Comparison of ENCODE assay signal across 27 cellular contexts in the genomic region with DNA sequence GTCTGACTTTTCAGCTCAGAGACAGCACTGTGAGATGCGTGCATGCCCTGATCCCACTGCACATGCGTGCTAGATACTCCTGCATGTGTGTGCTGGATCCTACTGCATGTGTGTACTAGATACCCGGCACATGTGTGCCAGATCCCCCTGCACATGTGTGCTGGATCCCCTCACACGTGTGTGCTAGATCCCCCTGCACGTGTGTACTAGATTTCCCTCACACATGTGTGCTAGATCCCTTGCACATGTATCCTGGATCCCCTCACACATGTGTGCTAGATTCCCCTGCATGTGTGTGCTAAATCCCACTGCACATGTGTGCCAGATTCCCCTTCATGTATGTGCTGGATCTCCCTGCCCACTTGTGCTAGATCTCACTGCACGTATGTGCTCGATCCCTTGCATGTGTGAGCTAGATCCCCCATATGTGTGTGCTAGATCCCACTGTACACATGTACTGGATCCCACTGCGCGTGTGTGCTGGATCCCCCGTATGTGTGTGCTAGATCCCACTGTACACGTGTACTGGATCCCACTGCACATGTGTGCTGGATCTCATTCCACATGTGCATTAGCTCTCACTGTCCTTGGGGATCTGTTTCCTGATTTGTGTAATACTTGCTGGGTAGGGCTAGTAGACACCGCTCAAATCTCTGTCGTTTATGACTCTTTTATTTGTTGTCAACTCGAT.
DNase-seq lines count a peak whose midpoint lies in the region; ATAC-seq, FAIRE-seq and TF ChIP-seq lines count a peak whose summit lies in the region.
"Had no signal": no experiment of that assay in that cellular context is flagged by ENCODE, and none has a peak within 500 bp of the region (broad histone marks: within the 10 kb centered on the region; RNA-seq: fewer than 3 reads in every experiment).

No MANE protein-coding gene starts in this region.

- H3K4me1 ChIP-seq in H9 (ENCODE audit: insufficient read depth, low read length) = no peaks in the 10 kb centered on the region
- peaks cover 3% of the 10 kb centered on the region in 2 experiments for H3K4me1 ChIP-seq in trophoblast cell (ENCODE audit: control insufficient read depth in 1 of 2, insufficient read depth in 2 of 2, low read length in 2 of 2)
- H3K4me1 ChIP-seq: A549, BE2C had no signal

- no peak overlapping the region for H3K4me2 ChIP-seq in H9 (ENCODE audit: insufficient read depth, insufficient read length, low read length)
- H3K4me2 ChIP-seq in trophoblast cell (ENCODE audit: low read length) = no peak overlapping the region
- H3K4me2 ChIP-seq: A549; BLaER1 treated with 17β-estradiol and CSF1 and Interleukin-3, amounts not matched to agents 10 nM and 100 nM had no signal

- H3K27me3 Mint-ChIP-seq in H9 (ENCODE audit: low read depth) = no peaks in the 10 kb centered on the region; the same call in 1 of the 2 replicates
- peaks cover 0 to 7% of the 10 kb centered on the region in 2 donors for H3K27me3 Mint-ChIP-seq in natural killer cell treated with Interleukin-12 subunit alpha and Interleukin-12 subunit beta and Interleukin-15 and Interleukin-18, amount 100 ng/mL, for 72 hours

- DNase-seq in H9 (no peak), RWPE1 (ENCODE audit: low spot score) (no peak), islet precursor cell (peak; percentile 17), trophoblast cell (no peak), hypothalamus (lab: John Stamatoyannopoulos, UW) (no peak), frontal cortex (ENCODE audit: low spot score in 2 of 2) (no peak)
- no peak for DNase-seq in natural killer cell treated with Interleukin-12 subunit alpha and Interleukin-12 subunit beta and Interleukin-15 and Interleukin-18, amount 100 ng/mL, for 72 hours (ENCODE audit: low spot score)
- DNase-seq in activated effector memory CD4-positive, alpha-beta T cell treated with Interleukin-2 at 50 U/mL for 16 hours = no peak
- DNase-seq: 8988T; ACHN; AML-193; BE2C; CD4-positive, alpha-beta T cell; CD8-positive, alpha-beta memory T cell; DMS 273 treated with DMSO at 0.1 percent for 48 hours; DMS79; EL; GDM1; GOT3; HCEC 1CT had no signal

- H3K14ac ChIP-seq in H9 (ENCODE audit: insufficient read depth, low read length) (no peak overlapping the region), trophoblast cell (ENCODE audit: low read length) (no peak overlapping the region)

- H3K56ac ChIP-seq in H9 (ENCODE audit: insufficient read length, low read depth, low read length) = no peak overlapping the region

- TF ChIP-seq CTCF in H9 (conservative IDR thresholded peaks at IDR 0.05) (no peak), RWPE1 (conservative IDR thresholded peaks at IDR 0.05; ENCODE audit: low read depth) (no peak)

- no peak overlapping the region for H3T11ph ChIP-seq in H9 (ENCODE audit: low read length)

- no peak overlapping the region for H4K12ac ChIP-seq in trophoblast cell (ENCODE audit: low read depth, low read length)

- no peaks in the 10 kb centered on the region for H3K23me2 ChIP-seq in H9 (ENCODE audit: insufficient read length, low read depth, low read length, poor library complexity, severe bottlenecking)

- H3K36me3 ChIP-seq in trophoblast cell (ENCODE audit: control insufficient read depth in 1 of 2, insufficient read depth in 2 of 2, low read length in 2 of 2) = no peaks in the 10 kb centered on the region
- H3K36me3 ChIP-seq: BE2C; BLaER1 treated with 17β-estradiol and CSF1 and Interleukin-3, amounts not matched to agents 10 nM and 100 nM had no signal

- H4K91ac ChIP-seq in H9 (ENCODE audit: insufficient read length, low read depth, low read length) (no peak overlapping the region), trophoblast cell (ENCODE audit: low read depth, low read length) (no peak overlapping the region)

- no peak overlapping the region for H2BK20ac ChIP-seq in H9 (ENCODE audit: low read depth, low read length, poor library complexity, severe bottlenecking)

- H3K79me1 ChIP-seq in H9 (ENCODE audit: insufficient read depth, low read depth, low read length, poor library complexity, severe bottlenecking) = no peaks in the 10 kb centered on the region
- no peaks in the 10 kb centered on the region for H3K79me1 ChIP-seq in trophoblast cell (ENCODE audit: low read length)

- H4K8ac ChIP-seq in H9 (replicated peaks; ENCODE audit: insufficient read length, low read depth, low read length) = peak overlapping the region; percentile 45
- H4K8ac ChIP-seq in trophoblast cell (ENCODE audit: low read depth, low read length) = no peak overlapping the region

- H2AFZ ChIP-seq in H9 (ENCODE audit: low read length) = no peak overlapping the region
- no peak overlapping the region for H2AFZ ChIP-seq in trophoblast cell (ENCODE audit: insufficient read depth, low read length, poor library complexity)

- peaks cover 0 to 26% (median 17%) of the 10 kb centered on the region in 3 experiments; a peak in 4 of 7 replicates for H3K36me3 Mint-ChIP-seq in H9 (ENCODE audit: insufficient read depth in 1 of 3, low read depth in 3 of 3)
- H3K36me3 Mint-ChIP-seq in natural killer cell treated with Interleukin-12 subunit alpha and Interleukin-12 subunit beta and Interleukin-15 and Interleukin-18, amount 100 ng/mL, for 72 hours = peaks cover 7% of the 10 kb centered on the region
- H3K36me3 Mint-ChIP-seq: CD14-positive monocyte; CD8-positive, alpha-beta memory T cell had no signal

- H3K79me2 ChIP-seq in H9 (ENCODE audit: insufficient read depth, low read length) (no peaks in the 10 kb centered on the region), trophoblast cell (ENCODE audit: control insufficient read depth, insufficient read depth, low read length, poor library complexity) (no peaks in the 10 kb centered on the region)

- no peak for ATAC-seq in natural killer cell treated with Interleukin-12 subunit alpha and Interleukin-12 subunit beta and Interleukin-15 and Interleukin-18, amount 100 ng/mL, for 72 hours
- ATAC-seq: A549, GM12878 had no signal

- no peak overlapping the region for H2BK15ac ChIP-seq in H9 (ENCODE audit: low read depth, low read length)

- H2AK5ac ChIP-seq in H9 (ENCODE audit: insufficient read length, low read length) (no peak overlapping the region), trophoblast cell (ENCODE audit: low read length) (no peak overlapping the region)

- WGBS in H9 (ENCODE audit: extremely low coverage, insufficient read length, low lambda C conversion rate) = no CpG with 5 or more reads among the region's 14 CpGs
- WGBS in trophoblast cell (ENCODE audit: extremely low coverage, insufficient coverage, insufficient read length) = no CpG with 5 or more reads among the region's 14 CpGs

- FAIRE-seq in frontal cortex (lab: Jason Lieb, UNC) = no peak
- FAIRE-seq: A549, D721Med, GM12878, GM18507, H54 had no signal

- H4K5ac ChIP-seq in H9 (ENCODE audit: insufficient read length, low read depth, low read length) = peak overlapping the region; percentile 12

- POLR2A ChIA-PET in RWPE1 (lab: Yijun Ruan, JAX; ENCODE audit: low non-redundant PET) = no interaction called here

- no peak overlapping the region for H3K27ac Mint-ChIP-seq in H9
- H3K27ac Mint-ChIP-seq in natural killer cell treated with Interleukin-12 subunit alpha and Interleukin-12 subunit beta and Interleukin-15 and Interleukin-18, amount 100 ng/mL, for 72 hours = no peak overlapping the region
- H3K27ac Mint-ChIP-seq: CD14-positive monocyte; CD4-positive, alpha-beta T cell had no signal

- peaks cover 0 to 3% of the 10 kb centered on the region in 2 experiments; a peak in 2 of 4 replicates for H3K4me1 Mint-ChIP-seq in H9
- no peaks in the 10 kb centered on the region for H3K4me1 Mint-ChIP-seq in natural killer cell treated with Interleukin-12 subunit alpha and Interleukin-12 subunit beta and Interleukin-15 and Interleukin-18, amount 100 ng/mL, for 72 hours (ENCODE audit: low read depth in 2 of 2)
- H3K4me1 Mint-ChIP-seq: CD14-positive monocyte; CD8-positive, alpha-beta memory T cell had no signal

- H4K20me1 ChIP-seq in H9 (ENCODE audit: control insufficient read depth, insufficient read depth, insufficient read length) = no peaks in the 10 kb centered on the region
- H4K20me1 ChIP-seq: BLaER1 treated with 17β-estradiol and CSF1 and Interleukin-3, amounts not matched to agents 10 nM and 100 nM had no signal

- H3K4ac ChIP-seq in H9 (ENCODE audit: low read depth, low read length) (no peak overlapping the region), trophoblast cell (ENCODE audit: low read depth, low read length) (no peak overlapping the region)

- no peak overlapping the region for H3K27ac ChIP-seq in H9 (ENCODE audit: insufficient read length, low read depth, low read length)
- H3K27ac ChIP-seq in RWPE1 = peak overlapping the region; percentile 15; the same call in 1 of the 2 replicates
- H3K27ac ChIP-seq in trophoblast cell (ENCODE audit: low read depth, low read length) = no peak overlapping the region
- H3K27ac ChIP-seq: A549; BLaER1 treated with 17β-estradiol and CSF1 and Interleukin-3, amounts not matched to agents 10 nM and 100 nM had no signal

- H2BK5ac ChIP-seq in H9 (ENCODE audit: insufficient read length, low read length) = no peak overlapping the region
- no peak overlapping the region for H2BK5ac ChIP-seq in trophoblast cell (ENCODE audit: low read depth, low read length, poor library complexity)

- H3K18ac ChIP-seq in H9 (ENCODE audit: insufficient read length, low read depth, low read length) = no peak overlapping the region
- no peak overlapping the region for H3K18ac ChIP-seq in trophoblast cell (ENCODE audit: low read length)

- no peak overlapping the region for H2BK12ac ChIP-seq in H9 (ENCODE audit: insufficient read length, low read depth, low read length)
- no peak overlapping the region for H2BK12ac ChIP-seq in trophoblast cell (ENCODE audit: low read length)

- no peak overlapping the region for H3K4me3 ChIP-seq in trophoblast cell (ENCODE audit: low read depth, low read length)
- H3K4me3 ChIP-seq: A549; BLaER1 treated with 17β-estradiol and CSF1 and Interleukin-3, amounts not matched to agents 10 nM and 100 nM; GM12878 had no signal

- H3K9ac ChIP-seq in H9 (ENCODE audit: extremely low read depth, insufficient read length, low read length) (no peak overlapping the region), trophoblast cell (ENCODE audit: low read length) (peak overlapping the region; percentile 42)
- H3K9ac ChIP-seq: BLaER1 treated with 17β-estradiol and CSF1 and Interleukin-3, amounts not matched to agents 10 nM and 100 nM had no signal

- H2BK120ac ChIP-seq in H9 (ENCODE audit: low read depth, low read length, poor library complexity, severe bottlenecking) (no peak overlapping the region), trophoblast cell (ENCODE audit: insufficient read depth, low read length, poor library complexity) (no peak overlapping the region)

- CTCF ChIA-PET in RWPE1 (lab: Yijun Ruan, JAX) = interaction anchor here (0.6 kb wide), 2 partner anchors 39 to 179 kb away, joined by 3 to 4 read pairs; no protein-coding TSS in a partner anchor

- H3K27me3 ChIP-seq in H9 (ENCODE audit: insufficient read depth, low read length) (no peaks in the 10 kb centered on the region; the same call in 1 of the 2 replicates), trophoblast cell (ENCODE audit: insufficient read depth, low read length) (no peaks in the 10 kb centered on the region)
- H3K27me3 ChIP-seq: BE2C; BLaER1 treated with 17β-estradiol and CSF1 and Interleukin-3, amounts not matched to agents 10 nM and 100 nM had no signal

- no peaks in the 10 kb centered on the region for H3K9me3 ChIP-seq in H9 (ENCODE audit: control insufficient read depth, low read depth, low read length)
- H3K9me3 ChIP-seq in trophoblast cell (ENCODE audit: insufficient read depth, low read depth, low read length) = peaks cover 16% of the 10 kb centered on the region
- H3K9me3 ChIP-seq: BE2C had no signal

- H3K23ac ChIP-seq in H9 (ENCODE audit: insufficient read length, low read depth, low read length) (no peak overlapping the region), trophoblast cell (ENCODE audit: low read length) (no peak overlapping the region)

- H3K4me3 Mint-ChIP-seq in H9 = no peak overlapping the region
- H3K4me3 Mint-ChIP-seq in natural killer cell treated with Interleukin-12 subunit alpha and Interleukin-12 subunit beta and Interleukin-15 and Interleukin-18, amount 100 ng/mL, for 72 hours = no peak overlapping the region
- H3K4me3 Mint-ChIP-seq: CD14-positive monocyte; CD4-positive, alpha-beta T cell; CD8-positive, alpha-beta memory T cell had no signal

- peaks cover 19 to 32% of the 10 kb centered on the region in 2 experiments; a peak in 4 of 5 replicates for H3K9me3 Mint-ChIP-seq in H9
- H3K9me3 Mint-ChIP-seq in natural killer cell treated with Interleukin-12 subunit alpha and Interleukin-12 subunit beta and Interleukin-15 and Interleukin-18, amount 100 ng/mL, for 72 hours = no peaks in the 10 kb centered on the region
